In the genomic region with DNA sequence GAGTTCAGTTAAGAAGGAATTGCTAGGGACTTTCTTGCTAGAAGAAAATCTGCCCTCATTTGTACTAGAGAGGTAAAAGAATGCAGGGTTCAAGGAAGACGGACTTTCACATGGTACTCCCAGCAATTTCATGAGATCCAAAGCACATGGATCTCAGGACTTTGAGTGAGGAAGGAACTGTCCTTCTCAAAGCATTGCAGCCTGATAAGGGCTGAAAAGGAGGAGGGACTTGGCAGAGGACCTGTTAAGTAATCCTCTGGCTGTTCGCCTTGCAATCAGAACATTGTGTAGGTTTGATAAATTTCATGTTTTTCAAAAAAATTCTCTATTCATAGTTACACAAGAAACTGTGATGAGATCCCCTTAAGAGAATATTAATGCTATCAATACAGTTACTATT, we compare ENCODE assay signal across 20 cellular contexts.
DNase-seq lines count a peak whose midpoint lies in the region; ATAC-seq and TF ChIP-seq lines count a peak whose summit lies in the region.
"Had no signal": no experiment of that assay in that cellular context is flagged by ENCODE, and none has a peak within 500 bp of the region (broad histone marks: within the 10 kb centered on the region; RNA-seq: fewer than 3 reads in every experiment).

No MANE protein-coding gene starts in this region.

- no peak overlapping the region for H3K9ac ChIP-seq in SK-N-MC (ENCODE audit: insufficient read length)

- intact Hi-C loops in Right ventricle myocardium superior (cut with DNase I), result no loop called here
- intact Hi-C loops in left ventricle myocardium inferior (cut with micrococcal nuclease), result no loop called here
- intact Hi-C loops in spleen (cut with DNase I; ENCODE audit: low total_unique reads), result no loop called here
- intact Hi-C loops in breast epithelium (cut with DNase I; ENCODE audit: low total_unique reads), result no loop called here

- DNase-seq in Right ventricle myocardium superior (no peak), left ventricle myocardium inferior (no peak), SK-N-MC (ENCODE audit: low read depth, low spot score) (no peak), fibroblast of pulmonary artery (ENCODE audit: low read depth) (peak; percentile 50), spleen (no peak), breast epithelium (ENCODE audit: low spot score in 2 of 2) (no peak), NCI-H2196 treated with DMSO at 0.1 percent for 48 hours (lab: John Stamatoyannopoulos, UW; ENCODE audit: unreplicated experiment) (no peak)
- DNase-seq: 8988T; C1 segment of cervical spinal cord; CD8-positive, alpha-beta T cell; DMS153; Karpas-422; NCI-H1694; NCI-H2081 treated with DMSO at 0.1 percent for 48 hours; NCI-H2171 treated with DMSO at 0.1 percent for 48 hours; NCI-H446; NCI-H526; PC-9 had no signal

- H3K27ac ChIP-seq in left ventricle myocardium inferior (replicated peaks) (no peak overlapping the region), SK-N-MC (peak overlapping the region; percentile 37; the same call in 1 of the 2 replicates), spleen (peak overlapping the region in 6 of 8 donors; percentile 10 to 57 (median 44)), breast epithelium (peak overlapping the region in 1 of 2 donors; percentile 26)
- H3K27ac ChIP-seq: PC-9, RWPE1 had no signal

- H3K27me3 ChIP-seq in left ventricle myocardium inferior (ENCODE audit: low read depth) (no peaks in the 10 kb centered on the region), spleen (replicated peaks in 1 of 7) (no peaks in the 10 kb centered on the region), breast epithelium (no peaks in the 10 kb centered on the region)

- H3K36me3 ChIP-seq in left ventricle myocardium inferior (no peaks in the 10 kb centered on the region), SK-N-MC (ENCODE audit: insufficient read depth, low read length) (no peaks in the 10 kb centered on the region; the same call in 1 of the 2 replicates), spleen (no peaks in the 10 kb centered on the region), breast epithelium (no peaks in the 10 kb centered on the region)

- no peak overlapping the region for H3K4me3 ChIP-seq in left ventricle myocardium inferior
- H3K4me3 ChIP-seq in SK-N-MC, result no peak overlapping the region
- H3K4me3 ChIP-seq in fibroblast of pulmonary artery (replicated peaks; ENCODE audit: low read depth, low read length), result no peak overlapping the region
- H3K4me3 ChIP-seq in spleen, result no peak overlapping the region
- no peak overlapping the region for H3K4me3 ChIP-seq in breast epithelium
- H3K4me3 ChIP-seq: PC-9 had no signal

- H3K4me1 ChIP-seq in left ventricle myocardium inferior (no peaks in the 10 kb centered on the region), spleen (peaks cover 0 to 11% (median 2%) of the 10 kb centered on the region in 6 donors), breast epithelium (no peaks in the 10 kb centered on the region)

- ATAC-seq in Right ventricle myocardium superior (ENCODE audit: poor library complexity), result peak; percentile 73
- no peak for ATAC-seq in HG03045 (IDR thresholded peaks at IDR 0.05; ENCODE audit: unreplicated experiment)
- ATAC-seq: CD8-positive, alpha-beta T cell had no signal

- TF ChIP-seq POLR2A in spleen (IDR thresholded peaks at IDR 0.05) (no peak), breast epithelium (IDR thresholded peaks at IDR 0.05) (no peak)

- no peaks in the 10 kb centered on the region for H3K9me3 ChIP-seq in left ventricle myocardium inferior (replicated peaks)
- H3K9me3 ChIP-seq in SK-N-MC (ENCODE audit: low read depth, low read length), result no peaks in the 10 kb centered on the region
- no peaks in the 10 kb centered on the region for H3K9me3 ChIP-seq in spleen
- no peaks in the 10 kb centered on the region for H3K9me3 ChIP-seq in breast epithelium

- TF ChIP-seq CTCF in left ventricle myocardium inferior (IDR thresholded peaks at IDR 0.05; ENCODE audit: borderline replicate concordance) (no peak), fibroblast of pulmonary artery (IDR thresholded peaks at IDR 0.05; ENCODE audit: low read length, missing control alignments) (no peak), spleen (IDR thresholded peaks at IDR 0.05 in 8 of 11, conservative IDR thresholded peaks at IDR 0.05 in 3 of 11) (no peak), breast epithelium (IDR thresholded peaks at IDR 0.05) (no peak)

- whole genome bisulfite sequencing in spleen, 5 donors, result 55 to 68% (median 61%) methylated on average over 2 of the region's 2 CpGs
